9 cellular contexts compared by ENCODE assay signal in the genomic region with DNA sequence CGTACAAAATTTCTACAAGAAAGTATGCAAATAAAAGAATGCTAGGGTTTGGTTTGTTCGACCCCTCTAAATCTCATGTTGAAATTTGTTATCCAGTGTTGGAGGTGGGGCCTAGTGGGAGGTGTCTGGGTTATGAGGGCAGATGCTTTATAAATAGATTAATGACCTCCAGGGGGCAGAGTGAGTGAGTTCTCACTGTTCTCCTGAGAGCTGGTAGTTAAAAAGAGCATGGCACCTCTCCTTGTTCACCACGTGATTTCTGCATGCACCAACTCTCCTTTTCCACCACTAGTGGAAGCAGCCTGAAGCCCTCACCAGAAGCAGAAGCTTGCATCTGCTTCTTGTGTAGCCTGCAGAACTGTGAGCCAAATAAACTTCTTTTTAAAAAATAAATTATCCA. TPM values are rescaled to one million over a fixed set of nuclear protein-coding genes. Genes with fewer than 3 reads are reported as not detected.
DNase-seq lines count a peak whose midpoint lies in the region; ATAC-seq and TF ChIP-seq lines count a peak whose summit lies in the region.
"Had no signal": no experiment of that assay in that cellular context is flagged by ENCODE, and none has a peak within 500 bp of the region (broad histone marks: within the 10 kb centered on the region; RNA-seq: fewer than 3 reads in every experiment).

No MANE protein-coding gene starts in this region.

- H3K4me1 ChIP-seq in Peyer's patch, result no peaks in the 10 kb centered on the region

- H3K36me3 ChIP-seq in MG63, result no peaks in the 10 kb centered on the region
- no peaks in the 10 kb centered on the region for H3K36me3 ChIP-seq in WERI-Rb-1
- no peaks in the 10 kb centered on the region for H3K36me3 ChIP-seq in Peyer's patch

- H3K27ac Mint-ChIP-seq in activated T-cell treated with anti-CD3 and anti-CD28 coated beads, Interleukin-2, amount 50 U/mL, for 72 hours, result no peak overlapping the region
- no peak overlapping the region for H3K27ac Mint-ChIP-seq in nephron progenitor cell

- DNase-seq in activated T-cell treated with anti-CD3 and anti-CD28 coated beads, Interleukin-2, amount 50 U/mL, for 4 hours, result no peak
- no peak for DNase-seq in activated T-cell treated with anti-CD3 and anti-CD28 coated beads, Interleukin-2, amount 50 U/mL, for 72 hours
- DNase-seq in MG63 (peak; percentile 18), WERI-Rb-1 (peak; percentile 45), nephron progenitor cell (no peak), Peyer's patch (no peak), ureter (ENCODE audit: low spot score) (no peak)

- H3K27me3 Mint-ChIP-seq in activated T-cell treated with anti-CD3 and anti-CD28 coated beads, Interleukin-2, amount 50 U/mL, for 4 hours (ENCODE audit: low read depth), result no peaks in the 10 kb centered on the region
- H3K27me3 Mint-ChIP-seq in activated T-cell treated with anti-CD3 and anti-CD28 coated beads, Interleukin-2, amount 50 U/mL, for 72 hours (ENCODE audit: low read depth), result no peaks in the 10 kb centered on the region
- H3K27me3 Mint-ChIP-seq in nephron progenitor cell (ENCODE audit: low read depth, poor library complexity), result no peaks in the 10 kb centered on the region

- no peak overlapping the region for H3K27ac ChIP-seq in WERI-Rb-1
- H3K27ac ChIP-seq in Peyer's patch, result no peak overlapping the region

- TF ChIP-seq POLR2A in Peyer's patch (IDR thresholded peaks at IDR 0.05), result no peak

- H3K4me3 Mint-ChIP-seq in activated T-cell treated with anti-CD3 and anti-CD28 coated beads, Interleukin-2, amount 50 U/mL, for 4 hours, result no peak overlapping the region
- H3K4me3 Mint-ChIP-seq in activated T-cell treated with anti-CD3 and anti-CD28 coated beads, Interleukin-2, amount 50 U/mL, for 72 hours, result no peak overlapping the region
- H3K4me3 Mint-ChIP-seq in nephron progenitor cell, result no peak overlapping the region
- H3K4me3 Mint-ChIP-seq: central memory CD8-positive, alpha-beta T cell had no signal

- H3K4me3 ChIP-seq in MG63, result no peak overlapping the region
- no peak overlapping the region for H3K4me3 ChIP-seq in WERI-Rb-1 (ENCODE audit: low read depth, low read length)
- H3K4me3 ChIP-seq in Peyer's patch, result no peak overlapping the region

- H3K36me3 Mint-ChIP-seq in activated T-cell treated with anti-CD3 and anti-CD28 coated beads, Interleukin-2, amount 50 U/mL, for 4 hours (ENCODE audit: insufficient read depth), result no peaks in the 10 kb centered on the region
- no peaks in the 10 kb centered on the region for H3K36me3 Mint-ChIP-seq in activated T-cell treated with anti-CD3 and anti-CD28 coated beads, Interleukin-2, amount 50 U/mL, for 72 hours (ENCODE audit: insufficient read depth in 2 of 2)
- H3K36me3 Mint-ChIP-seq in nephron progenitor cell (ENCODE audit: low read depth), result no peaks in the 10 kb centered on the region

- TF ChIP-seq CTCF in WERI-Rb-1 (IDR thresholded peaks at IDR 0.05; ENCODE audit: low read depth, low read length) (peak; percentile 33; the same call in 1 of the 2 replicates), nephron progenitor cell (IDR thresholded peaks at IDR 0.05) (peak; percentile 18), Peyer's patch (IDR thresholded peaks at IDR 0.05) (peak in 2 of 6 experiments; percentile 14 to 17)

- H3K4me1 Mint-ChIP-seq in activated T-cell treated with anti-CD3 and anti-CD28 coated beads, Interleukin-2, amount 50 U/mL, for 4 hours (ENCODE audit: low read depth), result no peaks in the 10 kb centered on the region
- no peaks in the 10 kb centered on the region for H3K4me1 Mint-ChIP-seq in activated T-cell treated with anti-CD3 and anti-CD28 coated beads, Interleukin-2, amount 50 U/mL, for 72 hours (ENCODE audit: low read depth)
- peaks cover 19% of the 10 kb centered on the region for H3K4me1 Mint-ChIP-seq in nephron progenitor cell
- H3K4me1 Mint-ChIP-seq: central memory CD8-positive, alpha-beta T cell had no signal

- H3K9me3 ChIP-seq in MG63 (no peaks in the 10 kb centered on the region), WERI-Rb-1 (ENCODE audit: severe bottlenecking) (no peaks in the 10 kb centered on the region), Peyer's patch (no peaks in the 10 kb centered on the region)

- ATAC-seq in activated T-cell treated with anti-CD3 and anti-CD28 coated beads, Interleukin-2, amount 50 U/mL, for 4 hours, result peak; percentile 18 to 21
- no peak for ATAC-seq in activated T-cell treated with anti-CD3 and anti-CD28 coated beads, Interleukin-2, amount 50 U/mL, for 72 hours (replicated peaks in 1 of 2)
- ATAC-seq in HG02588 (IDR thresholded peaks at IDR 0.05; ENCODE audit: unreplicated experiment), result peak; percentile 47

- no peaks in the 10 kb centered on the region for H3K9me3 Mint-ChIP-seq in activated T-cell treated with anti-CD3 and anti-CD28 coated beads, Interleukin-2, amount 50 U/mL, for 4 hours
- no peaks in the 10 kb centered on the region for H3K9me3 Mint-ChIP-seq in activated T-cell treated with anti-CD3 and anti-CD28 coated beads, Interleukin-2, amount 50 U/mL, for 72 hours
- H3K9me3 Mint-ChIP-seq in nephron progenitor cell, result no peaks in the 10 kb centered on the region
- H3K9me3 Mint-ChIP-seq: central memory CD8-positive, alpha-beta T cell had no signal

- H3K27me3 ChIP-seq in MG63 (no peaks in the 10 kb centered on the region; the same call in none of the 2 replicates), WERI-Rb-1 (ENCODE audit: insufficient read depth, low read depth, severe bottlenecking) (no peaks in the 10 kb centered on the region), Peyer's patch (no peaks in the 10 kb centered on the region)

RNA-seq across cellular contexts. Expression of a gene that starts 50.4 kb away (rescaled TPM):
- total RNA-seq in activated T-cell treated with anti-CD3 and anti-CD28 coated beads, Interleukin-2, amount 50 U/mL, for 4 hours, result not detected
- not detected for total RNA-seq in activated T-cell treated with anti-CD3 and anti-CD28 coated beads, Interleukin-2, amount 50 U/mL, for 72 hours
- total RNA-seq in MG63 (2014; rRNA removed; shearing (Covaris generic); ENCODE audit: low replicate concordance), result not detected in 2 replicates
- total RNA-seq in Peyer's patch (not detected), ureter (not detected)

Comparison
In these comparisons a context has a peak if more than half of its experiments do, and no peak if none do; other contexts are left out.
1. ATAC-seq: peak in activated T-cell treated with anti-CD3 and anti-CD28 coated beads, Interleukin-2, amount 50 U/mL, for 4 hours (2 of 2) and HG02588 (single experiment); none in activated T-cell treated with anti-CD3 and anti-CD28 coated beads, Interleukin-2, amount 50 U/mL, for 72 hours (0 of 2).
2. DNase-seq: peak in MG63 (single experiment) and WERI-Rb-1 (single experiment); none in activated T-cell treated with anti-CD3 and anti-CD28 coated beads, Interleukin-2, amount 50 U/mL, for 4 hours (single experiment), activated T-cell treated with anti-CD3 and anti-CD28 coated beads, Interleukin-2, amount 50 U/mL, for 72 hours (0 of 2), nephron progenitor cell (single experiment), Peyer's patch (0 of 3) and ureter (single experiment).